8 cellular contexts compared by ENCODE assay signal in genomic region chr2:174344716-174345472, GRCh38. TPM values are rescaled to one million over a fixed set of nuclear protein-coding genes. Genes with fewer than 3 reads are reported as not detected.
DNase-seq lines count a peak whose midpoint lies in the region; ATAC-seq and TF ChIP-seq lines count a peak whose summit lies in the region.

No MANE protein-coding gene starts in this region.

- no peak for TF ChIP-seq POLR2A in gastrocnemius medialis (IDR thresholded peaks at IDR 0.05)

- no peak overlapping the region for H3K9ac ChIP-seq in iPS-18a (ENCODE audit: low read length)

- in situ Hi-C loops in gastrocnemius medialis (cut with MboI; ENCODE audit: low sequenced_read_pairs in 4 of 4), result loop anchor here (5.0 to 25.0 kb wide), 5 partner anchors 183 to 943 kb away; no protein-coding TSS in a partner anchor

- intact Hi-C loops in aorta (cut with DNase I), result loop anchor here (2.0 to 10.0 kb wide), 3 partner anchors 300 to 942 kb away; no protein-coding TSS in a partner anchor
- intact Hi-C loops in gastrocnemius medialis (cut with DNase I; ENCODE audit: low total_unique reads), result loop anchor here (10.0 kb wide), 1 partner anchor 390 kb away; no protein-coding TSS in a partner anchor

- CTCF ChIA-PET in RWPE1 (lab: Yijun Ruan, JAX), result interaction anchor here (0.6 to 1.2 kb wide), 5 partner anchors 8 to 1320 kb away, joined by 3 to 8 read pairs (median 3); no protein-coding TSS in a partner anchor

- POLR2A ChIA-PET in RWPE1 (lab: Yijun Ruan, JAX; ENCODE audit: low non-redundant PET), result no interaction called here

- H3K4me1 ChIP-seq in iPS-18a (ENCODE audit: control insufficient read depth, low read depth, low read length), result peaks cover 23% of the 10 kb centered on the region
- H3K4me1 ChIP-seq in aorta (ENCODE audit: control insufficient read depth in 1 of 2, insufficient read depth in 2 of 2, low read length in 2 of 2), result no peaks in the 10 kb centered on the region
- H3K4me1 ChIP-seq in gastrocnemius medialis, result peaks cover 12 to 14% of the 10 kb centered on the region in 2 donors

- H3K27me3 ChIP-seq in iPS-18a (ENCODE audit: control insufficient read depth, insufficient read depth, low read length), result peaks cover 63% of the 10 kb centered on the region
- peaks cover 0 to 1% of the 10 kb centered on the region in 2 donors for H3K27me3 ChIP-seq in aorta (ENCODE audit: control insufficient read depth in 1 of 2, insufficient read depth in 2 of 2, low read length in 1 of 2)
- peaks cover 38 to 47% (median 41%) of the 10 kb centered on the region in 3 donors for H3K27me3 ChIP-seq in gastrocnemius medialis

- H3K4me3 ChIP-seq in iPS-18a (ENCODE audit: low read length) (peak overlapping the region; percentile 51), aorta (ENCODE audit: low read length in 2 of 2) (no peak overlapping the region), gastrocnemius medialis (no peak overlapping the region)

- TF ChIP-seq CTCF in RWPE1 (conservative IDR thresholded peaks at IDR 0.05; ENCODE audit: low read depth) (peak; percentile 51), gastrocnemius medialis (IDR thresholded peaks at IDR 0.05 in 4 of 5, conservative IDR thresholded peaks at IDR 0.05 in 1 of 5) (peak in 2 of 5 experiments; percentile 9 to 25)

- H3K9me3 ChIP-seq in iPS-18a (ENCODE audit: control insufficient read depth, low read depth, low read length) (no peaks in the 10 kb centered on the region), aorta (ENCODE audit: control insufficient read depth, low read length) (no peaks in the 10 kb centered on the region), gastrocnemius medialis (no peaks in the 10 kb centered on the region)

- peak; percentile 42 for DNase-seq in COLO829 (ENCODE audit: low spot score)
- DNase-seq in HT1080 (ENCODE audit: low read depth), result peak; percentile 58
- DNase-seq in RWPE1 (ENCODE audit: low spot score), result no peak
- no peak for DNase-seq in aorta
- DNase-seq in gastrocnemius medialis, result no peak

- ATAC-seq in aorta (ENCODE audit: low FRiP score) (no peak), HG03280 (IDR thresholded peaks at IDR 0.05; ENCODE audit: unreplicated experiment) (no peak), gastrocnemius medialis (no peak), GM21619 (IDR thresholded peaks at IDR 0.05; ENCODE audit: unreplicated experiment) (no peak)

- H3K36me3 ChIP-seq in iPS-18a (ENCODE audit: control insufficient read depth, low read depth, low read length), result no peaks in the 10 kb centered on the region
- peaks cover 3 to 4% of the 10 kb centered on the region in 2 donors for H3K36me3 ChIP-seq in aorta (ENCODE audit: control insufficient read depth in 1 of 2, insufficient read depth in 2 of 2, low read length in 1 of 2)
- peaks cover 0 to 23% of the 10 kb centered on the region in 2 donors for H3K36me3 ChIP-seq in gastrocnemius medialis

- H3K27ac ChIP-seq in RWPE1, result no peak overlapping the region
- no peak overlapping the region for H3K27ac ChIP-seq in iPS-18a (ENCODE audit: low read length)
- H3K27ac ChIP-seq in aorta (ENCODE audit: low read depth in 1 of 2, low read length in 2 of 2), result no peak overlapping the region
- no peak overlapping the region for H3K27ac ChIP-seq in gastrocnemius medialis

- WGBS in aorta, 2 donors, result 59 to 61% methylated on average over 14 of the region's 14 CpGs

RNA-seq across cellular contexts. Expression of gene SP9, which starts 10.1 kb away (rescaled TPM):
- not detected in 2 replicates for total RNA-seq in HT1080 (2014; rRNA removed; shearing (Covaris generic))
- polyA plus RNA-seq in HT1080 (2015; cell fraction: cytosol; rRNA removed), result 0.03 TPM in 1 of 2 replicates, not detected in the other
- not detected in 2 replicates for polyA plus RNA-seq in HT1080 (2015; cell fraction: nucleus; rRNA removed)
- total RNA-seq in aorta, result not detected
- under 1 TPM in 1 of 2 donors, not detected in 1; 0.23 TPM for polyA plus RNA-seq in aorta
- total RNA-seq in gastrocnemius medialis, result under 1 TPM in 1 of 4 donors, not detected in 3; 0.10 TPM

RNA-seq across cellular contexts. Expression of gene SCRN3, which starts 50.6 kb away (rescaled TPM):
- total RNA-seq in HT1080 (2014; rRNA removed; shearing (Covaris generic)), result 24.2 and 27.4 TPM in 2 replicates
- polyA plus RNA-seq in HT1080 (2015; cell fraction: cytosol; rRNA removed), result 20.6 and 31.2 TPM in 2 replicates
- polyA plus RNA-seq in HT1080 (2015; cell fraction: nucleus; rRNA removed), result 24.1 and 36.5 TPM in 2 replicates
- 10 to 100 TPM; 13.9 to 22.6 TPM for total RNA-seq in aorta
- 10 to 100 TPM; 12.7 to 19.3 TPM for polyA plus RNA-seq in aorta
- 10 to 100 TPM; 13.9 to 24.2 (median 20.7) TPM for total RNA-seq in gastrocnemius medialis

Comparison
In these comparisons a context has a peak if more than half of its experiments do, and no peak if none do; other contexts are left out.
1. DNase-seq: peak in COLO829 (single experiment) and HT1080 (single experiment); none in RWPE1 (single experiment), aorta (0 of 2) and gastrocnemius medialis (0 of 2).